In genomic region chr1:2234762-2235113, GRCh38 we compare ENCODE assay signal across 9 cellular contexts. TPM values are rescaled to one million over a fixed set of nuclear protein-coding genes. Genes with fewer than 3 reads are reported as not detected.
DNase-seq lines count a peak whose midpoint lies in the region; ATAC-seq and TF ChIP-seq lines count a peak whose summit lies in the region.
"Had no signal": no experiment of that assay in that cellular context is flagged by ENCODE, and none has a peak within 500 bp of the region (broad histone marks: within the 10 kb centered on the region; RNA-seq: fewer than 3 reads in every experiment).

No MANE protein-coding gene starts in this region.

- peak overlapping the region; percentile 92 for H3K27ac Mint-ChIP-seq in activated CD4-positive, alpha-beta T cell treated with anti-CD3 and anti-CD28 coated beads, Interleukin-2, amount 10 ng/mL, durations not matched to agents 7 days and 5 days
- peak overlapping the region; percentile 88 for H3K27ac Mint-ChIP-seq in memory B cell

- 52% methylated on average over 4 of the region's 4 CpGs for WGBS in thymus

- peaks cover 35% of the 10 kb centered on the region for H3K36me3 Mint-ChIP-seq in activated CD4-positive, alpha-beta T cell treated with anti-CD3 and anti-CD28 coated beads, Interleukin-2, amount 10 ng/mL, durations not matched to agents 7 days and 5 days (ENCODE audit: low read depth)
- H3K36me3 Mint-ChIP-seq in memory B cell, result peaks cover under 1% of the 10 kb centered on the region

- peak; percentile 51 for ATAC-seq in memory B cell (ENCODE audit: low read depth)

- TF ChIP-seq CTCF in brain microvascular endothelial cell (IDR thresholded peaks at IDR 0.05; ENCODE audit: low read depth, low read length, missing control alignments), result no peak

- H3K9me3 Mint-ChIP-seq in activated CD4-positive, alpha-beta T cell treated with anti-CD3 and anti-CD28 coated beads, Interleukin-2, amount 10 ng/mL, durations not matched to agents 7 days and 5 days, result no peaks in the 10 kb centered on the region
- no peaks in the 10 kb centered on the region for H3K9me3 Mint-ChIP-seq in memory B cell

- H3K27me3 ChIP-seq in brain microvascular endothelial cell (replicated peaks) (no peaks in the 10 kb centered on the region), thymus (ENCODE audit: control insufficient read depth, insufficient read depth) (no peaks in the 10 kb centered on the region)
- H3K27me3 ChIP-seq: BE2C had no signal

- peaks cover 42% of the 10 kb centered on the region for H3K4me1 ChIP-seq in thymus (ENCODE audit: control insufficient read depth, insufficient read depth, low read length)

- H3K9me3 ChIP-seq in thymus (ENCODE audit: control insufficient read depth), result no peaks in the 10 kb centered on the region
- H3K9me3 ChIP-seq: BE2C had no signal

- POLR2A ChIA-PET in activated CD4-positive, alpha-beta T cell treated with anti-CD3 and anti-CD28 coated beads, Interleukin-2, amount 10 ng/mL, durations not matched to agents 7 days and 5 days (lab: Charles Lee), result no interaction called here

- no peaks in the 10 kb centered on the region for H3K27me3 Mint-ChIP-seq in activated CD4-positive, alpha-beta T cell treated with anti-CD3 and anti-CD28 coated beads, Interleukin-2, amount 10 ng/mL, durations not matched to agents 7 days and 5 days
- no peaks in the 10 kb centered on the region for H3K27me3 Mint-ChIP-seq in memory B cell

- H3K4me3 ChIP-seq in brain microvascular endothelial cell (ENCODE audit: low read depth, low read length) (no peak overlapping the region), thymus (ENCODE audit: low read length) (peak overlapping the region; percentile 10)

- peaks cover 75% of the 10 kb centered on the region for H3K4me1 Mint-ChIP-seq in activated CD4-positive, alpha-beta T cell treated with anti-CD3 and anti-CD28 coated beads, Interleukin-2, amount 10 ng/mL, durations not matched to agents 7 days and 5 days
- peaks cover 42% of the 10 kb centered on the region for H3K4me1 Mint-ChIP-seq in memory B cell

- in situ Hi-C loops in brain microvascular endothelial cell (cut with HindIII; ENCODE audit: low pct_ligation_motif_present, low sequenced_read_pairs), result no loop called here

- CTCF ChIA-PET in activated CD4-positive, alpha-beta T cell treated with anti-CD3 and anti-CD28 coated beads, Interleukin-2, amount 10 ng/mL, durations not matched to agents 7 days and 5 days (lab: Charles Lee), result interaction anchor here (0.6 to 2.9 kb wide), 8 partner anchors 16 to 147 kb away, joined by 3 to 15 read pairs (median 5); partner anchors contain the start of gene FAAP20

- peak overlapping the region; percentile 90 for H3K4me3 Mint-ChIP-seq in activated CD4-positive, alpha-beta T cell treated with anti-CD3 and anti-CD28 coated beads, Interleukin-2, amount 10 ng/mL, durations not matched to agents 7 days and 5 days
- H3K4me3 Mint-ChIP-seq in memory B cell, result peak overlapping the region; percentile 77

- H3K36me3 ChIP-seq in brain microvascular endothelial cell (replicated peaks), result no peaks in the 10 kb centered on the region
- H3K36me3 ChIP-seq in thymus (ENCODE audit: control insufficient read depth, insufficient read depth), result peaks cover 4% of the 10 kb centered on the region
- H3K36me3 ChIP-seq: BE2C had no signal

- peak; percentile 41 for DNase-seq in activated CD4-positive, alpha-beta T cell treated with anti-CD3 and anti-CD28 coated beads, Interleukin-2, amount 10 ng/mL, durations not matched to agents 7 days and 5 days
- no peak for DNase-seq in activated CD4-positive, alpha-beta T cell treated with anti-CD3 and anti-CD28 coated beads for 4 hours
- no peak for DNase-seq in brain microvascular endothelial cell
- no peak for DNase-seq in memory B cell (ENCODE audit: low spot score in 2 of 2)
- no peak for DNase-seq in NCI-H2171 treated with DMSO at 0.1 percent for 48 hours (lab: John Stamatoyannopoulos, UW)
- no peak for DNase-seq in NCI-H1694 (lab: John Stamatoyannopoulos, UW)
- DNase-seq in GM03348 (ENCODE audit: low spot score), result no peak
- DNase-seq: BE2C had no signal

- H3K27ac ChIP-seq in brain microvascular endothelial cell, result peak overlapping the region; percentile 54
- peak overlapping the region; percentile 38 for H3K27ac ChIP-seq in thymus (ENCODE audit: low read depth)

RNA-seq across cellular contexts. Expression of gene SKI, which starts 6.6 kb away (rescaled TPM):
- total RNA-seq in activated CD4-positive, alpha-beta T cell treated with anti-CD3 and anti-CD28 coated beads, Interleukin-2, amount 10 ng/mL, durations not matched to agents 7 days and 5 days, result 10 to 100 TPM; 60.7 to 62.0 TPM
- 16.4 TPM for polyA plus RNA-seq in thymus

RNA-seq across cellular contexts. Expression of gene FAAP20, which starts 40.2 kb away (rescaled TPM):
- total RNA-seq in activated CD4-positive, alpha-beta T cell treated with anti-CD3 and anti-CD28 coated beads, Interleukin-2, amount 10 ng/mL, durations not matched to agents 7 days and 5 days, result 10 to 100 TPM; 61.3 to 66.2 TPM
- polyA plus RNA-seq in thymus, result 125 TPM
